1 cellular context compared by ENCODE assay signal in genomic region chr22:19853879-19854777, GRCh38.
TF ChIP-seq lines count a peak whose summit lies in the region.

No MANE protein-coding gene starts in this region.

TF ChIP-seq in HEK293, 187 proteins besides CTCF, POLR2A, EP300 and RAD21 (continued from another document):
- TF ChIP-seq REST (tag by site-specific recombination; IDR thresholded peaks at IDR 0.05) = peak; percentile 12; the same call in 1 of the 2 replicates
- TF ChIP-seq PBX3 (CRISPR knock-in tag; IDR thresholded peaks at IDR 0.05) = no peak
- TF ChIP-seq AEBP2 (tag by site-specific recombination; IDR thresholded peaks at IDR 0.05; ENCODE audit: borderline replicate concordance) = no peak
- TF ChIP-seq ZNF423 (tag by site-specific recombination; IDR thresholded peaks at IDR 0.05) = no peak
- 0 out of 2 replicates have a peak, but pooled peaks have one; percentile 6 for TF ChIP-seq ZNF121 (tag by site-specific recombination; IDR thresholded peaks at IDR 0.05)
- peak; percentile 74; the same call in 1 of the 2 replicates for TF ChIP-seq HOXC10 (CRISPR knock-in tag; IDR thresholded peaks at IDR 0.05)
- peak; percentile 34; the same call in 1 of the 2 replicates for TF ChIP-seq PRDM4 (tag by site-specific recombination; IDR thresholded peaks at IDR 0.05)
- peak; percentile 14; the same call in 1 of the 2 replicates for TF ChIP-seq ZNF394 (tag by site-specific recombination; IDR thresholded peaks at IDR 0.05; ENCODE audit: borderline replicate concordance)
- peak; percentile 70; the same call in 1 of the 2 replicates for TF ChIP-seq ZNF335 (tag by site-specific recombination; conservative IDR thresholded peaks at IDR 0.05)
- TF ChIP-seq PRDM10 (tag by site-specific recombination; IDR thresholded peaks at IDR 0.05) = no peak; the same call in none of the 2 replicates
- TF ChIP-seq ZNF2 (tag by site-specific recombination; IDR thresholded peaks at IDR 0.05) = peak; percentile 14; the same call in 1 of the 2 replicates
- TF ChIP-seq ZNF248 (tag by site-specific recombination; IDR thresholded peaks at IDR 0.05) = no peak
- no peak for TF ChIP-seq ZNF280C (tag by site-specific recombination; IDR thresholded peaks at IDR 0.05)
- 0 out of 2 replicates have a peak, but pooled peaks have one; percentile 26 for TF ChIP-seq ZBTB6 (tag by site-specific recombination; IDR thresholded peaks at IDR 0.05)
- TF ChIP-seq WT1 (tag by site-specific recombination; IDR thresholded peaks at IDR 0.05) = peak; percentile 13; the same call in 1 of the 2 replicates
- no peak for TF ChIP-seq TCF7L2 (IDR thresholded peaks at IDR 0.05; ENCODE audit: borderline replicate concordance, low read depth, low read length)
- TF ChIP-seq ZNF501 (tag by site-specific recombination; IDR thresholded peaks at IDR 0.05) = no peak
- no peak for TF ChIP-seq ELK4 (IDR thresholded peaks at IDR 0.05; ENCODE audit: borderline replicate concordance, low read depth, low read length)
- TF ChIP-seq SCRT2 (tag by site-specific recombination; IDR thresholded peaks at IDR 0.05) = peak; percentile 62; the same call in 1 of the 2 replicates
- no peak for TF ChIP-seq MEIS1 (CRISPR knock-in tag; IDR thresholded peaks at IDR 0.05; ENCODE audit: borderline replicate concordance)
- no peak for TF ChIP-seq ZSCAN30 (tag by site-specific recombination; IDR thresholded peaks at IDR 0.05)
